ENCODE assay signal across 7 cellular contexts in the genomic region with DNA sequence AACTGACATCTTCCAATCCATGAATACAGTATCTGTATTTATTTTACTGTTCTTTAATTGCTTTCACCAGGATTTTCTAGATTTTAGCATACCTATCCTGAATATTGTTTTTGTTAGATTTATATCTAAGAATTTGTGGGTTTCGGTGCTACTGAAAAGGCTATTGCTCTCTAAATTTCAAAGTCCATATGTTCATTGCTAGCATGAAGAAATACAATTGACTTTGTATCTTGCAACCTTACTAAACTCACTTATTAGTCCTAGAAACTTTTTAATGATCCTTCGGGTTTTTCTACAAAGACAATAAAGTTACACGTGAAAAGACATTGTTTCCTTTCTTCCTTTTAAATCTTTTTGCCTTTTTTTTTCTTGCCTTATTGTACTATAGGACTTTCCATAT.
"Had no signal": no experiment of that assay in that cellular context is flagged by ENCODE, and none has a peak within 500 bp of the region (broad histone marks: within the 10 kb centered on the region; RNA-seq: fewer than 3 reads in every experiment).

No MANE protein-coding gene starts in this region.

- FAIRE-seq: H1, HTR-8/SVneo had no signal

- DNase-seq: H9, HCEC 1CT, KBM-7 had no signal

- H3K9me3 Mint-ChIP-seq: GM23338, H9 had no signal

- H3K4me2 ChIP-seq: GM23338 had no signal

- H3K27ac Mint-ChIP-seq: GM23338, H9, IgD-negative memory B cell had no signal

- H2AFZ ChIP-seq: GM23338 had no signal

- H3K4me3 ChIP-seq: GM23338 had no signal

- ATAC-seq: GM23338 had no signal

- H3K4me3 Mint-ChIP-seq: GM23338, H9, IgD-negative memory B cell had no signal

- H3K36me3 Mint-ChIP-seq: IgD-negative memory B cell had no signal

- H3K4me1 Mint-ChIP-seq: IgD-negative memory B cell had no signal
